ENCODE assay signal across 11 cellular contexts in the genomic region with DNA sequence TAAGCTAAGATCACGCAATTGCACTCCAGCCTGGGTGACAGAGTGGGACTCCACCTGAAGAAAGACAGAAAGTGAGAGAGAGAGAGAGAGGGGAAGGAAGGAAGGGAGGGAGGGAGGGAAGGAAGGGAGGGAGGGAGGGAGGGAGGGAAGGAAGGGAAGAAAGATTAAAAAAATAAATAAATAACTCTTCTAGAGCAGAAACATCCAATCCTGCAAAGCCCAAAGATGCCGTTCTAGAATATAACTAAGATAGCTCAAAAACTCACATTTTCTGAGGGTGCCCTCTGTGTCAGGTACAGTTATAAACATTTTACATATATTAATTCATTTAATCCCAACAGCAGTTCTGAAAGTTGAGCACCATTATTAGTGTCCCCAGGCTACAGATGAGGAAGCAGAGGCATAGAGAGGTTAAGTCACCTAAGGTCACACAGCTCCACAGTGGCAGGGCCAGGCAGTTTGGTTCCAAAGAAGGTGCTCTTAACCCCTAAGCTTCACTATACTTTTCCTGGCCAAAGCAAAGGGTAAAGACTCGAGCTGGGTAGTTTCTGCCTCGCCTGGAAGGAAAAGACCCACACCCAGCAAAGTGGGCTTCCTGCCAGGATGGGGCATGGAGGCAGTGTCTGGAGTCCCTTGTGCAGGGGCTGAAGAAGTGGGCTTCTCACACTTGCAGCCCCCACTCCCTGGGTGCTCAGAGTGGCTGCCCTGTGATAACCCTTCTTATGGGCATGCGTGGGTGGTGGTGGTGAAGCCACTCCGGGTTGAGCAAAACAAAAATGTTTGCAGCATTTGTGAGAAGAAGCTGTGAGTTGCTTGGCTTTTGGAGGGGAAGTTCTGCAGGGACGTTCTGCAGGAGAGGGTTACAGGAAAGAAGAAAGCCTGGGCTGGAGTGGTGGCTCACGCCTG. TPM values are rescaled to one million over a fixed set of nuclear protein-coding genes. Genes with fewer than 3 reads are reported as not detected.
DNase-seq lines count a peak whose midpoint lies in the region; ATAC-seq and TF ChIP-seq lines count a peak whose summit lies in the region.
"Had no signal": no experiment of that assay in that cellular context is flagged by ENCODE, and none has a peak within 500 bp of the region (broad histone marks: within the 10 kb centered on the region; RNA-seq: fewer than 3 reads in every experiment).

No MANE protein-coding gene starts in this region.

- H3K36me3 Mint-ChIP-seq in CD8-positive, alpha-beta T cell = peaks cover 26% of the 10 kb centered on the region
- H3K36me3 Mint-ChIP-seq in activated T-helper 2 cell treated with anti-CD3 and anti-CD28 coated beads, Interferon-gamma antibody, Interleukin-2, Interleukin-4, amounts not matched to agents 10 μg/mL and 5 μg/mL and 100 μg/mL, durations not matched to agents 14 hours and 24 hours and 36 hours (ENCODE audit: low read depth) = peaks cover 56% of the 10 kb centered on the region
- H3K36me3 Mint-ChIP-seq in natural killer cell treated with Interleukin-12 subunit alpha and Interleukin-12 subunit beta and Interleukin-15 and Interleukin-18, amount 100 ng/mL, for 72 hours = no peaks in the 10 kb centered on the region

- no peaks in the 10 kb centered on the region for H3K9me3 Mint-ChIP-seq in CD8-positive, alpha-beta T cell
- no peaks in the 10 kb centered on the region for H3K9me3 Mint-ChIP-seq in activated T-helper 2 cell treated with anti-CD3 and anti-CD28 coated beads, Interferon-gamma antibody, Interleukin-2, Interleukin-4, amounts not matched to agents 10 μg/mL and 5 μg/mL and 100 μg/mL, durations not matched to agents 14 hours and 24 hours and 36 hours
- no peaks in the 10 kb centered on the region for H3K9me3 Mint-ChIP-seq in natural killer cell treated with Interleukin-12 subunit alpha and Interleukin-12 subunit beta and Interleukin-15 and Interleukin-18, amount 100 ng/mL, for 72 hours

- peak overlapping the region; percentile 66 for H3K4me3 Mint-ChIP-seq in CD8-positive, alpha-beta T cell
- peak overlapping the region; percentile 27 for H3K4me3 Mint-ChIP-seq in activated T-helper 2 cell treated with anti-CD3 and anti-CD28 coated beads, Interferon-gamma antibody, Interleukin-2, Interleukin-4, amounts not matched to agents 10 μg/mL and 5 μg/mL and 100 μg/mL, durations not matched to agents 14 hours and 24 hours and 36 hours (ENCODE audit: low read depth)
- H3K4me3 Mint-ChIP-seq in natural killer cell treated with Interleukin-12 subunit alpha and Interleukin-12 subunit beta and Interleukin-15 and Interleukin-18, amount 100 ng/mL, for 72 hours = peak overlapping the region; percentile 82

- peak overlapping the region; percentile 88 for H3K27ac Mint-ChIP-seq in CD8-positive, alpha-beta T cell
- peak overlapping the region; percentile 82 for H3K27ac Mint-ChIP-seq in activated T-helper 2 cell treated with anti-CD3 and anti-CD28 coated beads, Interferon-gamma antibody, Interleukin-2, Interleukin-4, amounts not matched to agents 10 μg/mL and 5 μg/mL and 100 μg/mL, durations not matched to agents 14 hours and 24 hours and 36 hours
- H3K27ac Mint-ChIP-seq in natural killer cell treated with Interleukin-12 subunit alpha and Interleukin-12 subunit beta and Interleukin-15 and Interleukin-18, amount 100 ng/mL, for 72 hours = peak overlapping the region; percentile 79 to 87

- no peaks in the 10 kb centered on the region for H3K27me3 Mint-ChIP-seq in CD8-positive, alpha-beta T cell (ENCODE audit: low read depth)
- H3K27me3 Mint-ChIP-seq in activated T-helper 2 cell treated with anti-CD3 and anti-CD28 coated beads, Interferon-gamma antibody, Interleukin-2, Interleukin-4, amounts not matched to agents 10 μg/mL and 5 μg/mL and 100 μg/mL, durations not matched to agents 14 hours and 24 hours and 36 hours (ENCODE audit: low read depth) = no peaks in the 10 kb centered on the region
- no peaks in the 10 kb centered on the region for H3K27me3 Mint-ChIP-seq in natural killer cell treated with Interleukin-12 subunit alpha and Interleukin-12 subunit beta and Interleukin-15 and Interleukin-18, amount 100 ng/mL, for 72 hours

- ATAC-seq in CD8-positive, alpha-beta T cell = peak; percentile 24
- peak; percentile 76 to 83 for ATAC-seq in natural killer cell treated with Interleukin-12 subunit alpha and Interleukin-12 subunit beta and Interleukin-15 and Interleukin-18, amount 100 ng/mL, for 72 hours
- ATAC-seq in GM18907 (IDR thresholded peaks at IDR 0.05; ENCODE audit: unreplicated experiment) = no peak
- ATAC-seq in GM19351 (IDR thresholded peaks at IDR 0.05; ENCODE audit: unreplicated experiment) = no peak

- H3K4me1 ChIP-seq in CD8-positive, alpha-beta T cell (ENCODE audit: insufficient read depth, low read length) = peaks cover 75% of the 10 kb centered on the region
- H3K4me1 ChIP-seq: testis had no signal

- TF ChIP-seq CTCF in CD8-positive, alpha-beta T cell (IDR thresholded peaks at IDR 0.05) = no peak

- no peak overlapping the region for H3K4me3 ChIP-seq in CD8-positive, alpha-beta T cell (ENCODE audit: low read depth, low read length)
- H3K4me3 ChIP-seq: testis had no signal

- H3K9me3 ChIP-seq in CD8-positive, alpha-beta T cell (ENCODE audit: low read length) = no peaks in the 10 kb centered on the region
- H3K9me3 ChIP-seq: testis had no signal

- POLR2A ChIA-PET in CD8-positive, alpha-beta T cell (lab: Charles Lee) = interaction anchor here (1.1 to 4.0 kb wide), 11 partner anchors 10 to 83 kb away, joined by 3 to 91 read pairs (median 4); a partner anchor contains a TSS

- peaks cover 72% of the 10 kb centered on the region for H3K4me1 Mint-ChIP-seq in CD8-positive, alpha-beta T cell (ENCODE audit: low read depth)
- H3K4me1 Mint-ChIP-seq in activated T-helper 2 cell treated with anti-CD3 and anti-CD28 coated beads, Interferon-gamma antibody, Interleukin-2, Interleukin-4, amounts not matched to agents 10 μg/mL and 5 μg/mL and 100 μg/mL, durations not matched to agents 14 hours and 24 hours and 36 hours (ENCODE audit: low read depth) = peaks cover 51% of the 10 kb centered on the region
- peaks cover 44% of the 10 kb centered on the region in 2 donors for H3K4me1 Mint-ChIP-seq in natural killer cell treated with Interleukin-12 subunit alpha and Interleukin-12 subunit beta and Interleukin-15 and Interleukin-18, amount 100 ng/mL, for 72 hours (ENCODE audit: low read depth in 2 of 2)

- CTCF ChIA-PET in CD8-positive, alpha-beta T cell (lab: Charles Lee) = interaction anchor here (1.1 to 3.7 kb wide), 4 partner anchors 10 to 72 kb away, joined by 3 to 53 read pairs (median 6); no protein-coding TSS in a partner anchor

- DNase-seq in CD8-positive, alpha-beta T cell = peak in 3 of 7 experiments; percentile 26 to 60 (median 27)
- DNase-seq in Kasumi-1 (lab: John Stamatoyannopoulos, UW) = peak; percentile 60 to 61
- no peak for DNase-seq in activated T-helper 2 cell treated with anti-CD3 and anti-CD28 coated beads, Interferon-gamma antibody, Interleukin-2, Interleukin-4, amounts not matched to agents 10 μg/mL and 5 μg/mL and 100 μg/mL, durations not matched to agents 14 hours and 24 hours and 36 hours (ENCODE audit: low spot score)
- DNase-seq in natural killer cell treated with Interleukin-12 subunit alpha and Interleukin-12 subunit beta and Interleukin-15 and Interleukin-18, amount 100 ng/mL, for 72 hours (ENCODE audit: low spot score) = peak; percentile 76
- DNase-seq in NCI-H446 treated with DMSO at 0.1 percent for 48 hours (lab: John Stamatoyannopoulos, UW) = no peak
- DNase-seq in NCI-H2107 (lab: John Stamatoyannopoulos, UW) = no peak
- DNase-seq: NCI-H526 treated with DMSO at 0.1 percent for 48 hours, Right ventricle myocardium superior, testis had no signal

- no peak overlapping the region for H3K27ac ChIP-seq in CD8-positive, alpha-beta T cell (ENCODE audit: low read depth, low read length)
- H3K27ac ChIP-seq: testis had no signal

- H3K36me3 ChIP-seq in CD8-positive, alpha-beta T cell (ENCODE audit: insufficient read depth, low read length) = no peaks in the 10 kb centered on the region

- intact Hi-C loops in CD8-positive, alpha-beta T cell (cut with DNase I, micrococcal nuclease) = no loop called here
- intact Hi-C loops in activated T-helper 2 cell treated with anti-CD3 and anti-CD28 coated beads, Interferon-gamma antibody, Interleukin-2, Interleukin-4, amounts not matched to agents 10 μg/mL and 5 μg/mL and 100 μg/mL, durations not matched to agents 14 hours and 24 hours and 36 hours (cut with micrococcal nuclease) = no loop called here

- H3K27me3 ChIP-seq in CD8-positive, alpha-beta T cell (ENCODE audit: insufficient read depth, low read length) = no peaks in the 10 kb centered on the region
- H3K27me3 ChIP-seq: testis had no signal

RNA-seq across cellular contexts. Expression of a gene that starts 7.9 kb away (rescaled TPM):
- total RNA-seq in CD8-positive, alpha-beta T cell = 100 to 1,000 TPM; 200 to 214 TPM
- total RNA-seq in activated T-helper 2 cell treated with anti-CD3 and anti-CD28 coated beads, Interferon-gamma antibody, Interleukin-2, Interleukin-4, amounts not matched to agents 10 μg/mL and 5 μg/mL and 100 μg/mL, durations not matched to agents 14 hours and 24 hours and 36 hours = 184 and 189 TPM in 2 replicates
- 100 to 1,000 TPM; 273 to 444 TPM for total RNA-seq in natural killer cell treated with Interleukin-12 subunit alpha and Interleukin-12 subunit beta and Interleukin-15 and Interleukin-18, amount 100 ng/mL, for 72 hours

RNA-seq across cellular contexts. Expression of a gene that starts 54.9 kb away (rescaled TPM):
- 10 to 100 TPM; 10.7 to 11.5 TPM for total RNA-seq in CD8-positive, alpha-beta T cell
- 30.8 and 31.6 TPM in 2 replicates for total RNA-seq in activated T-helper 2 cell treated with anti-CD3 and anti-CD28 coated beads, Interferon-gamma antibody, Interleukin-2, Interleukin-4, amounts not matched to agents 10 μg/mL and 5 μg/mL and 100 μg/mL, durations not matched to agents 14 hours and 24 hours and 36 hours
- 10 to 100 TPM; 16.5 to 51.0 TPM for total RNA-seq in natural killer cell treated with Interleukin-12 subunit alpha and Interleukin-12 subunit beta and Interleukin-15 and Interleukin-18, amount 100 ng/mL, for 72 hours

Comparison
In these comparisons a context has a peak if more than half of its experiments do, and no peak if none do; other contexts are left out.
1. ATAC-seq: peak in CD8-positive, alpha-beta T cell (single experiment) and natural killer cell treated with Interleukin-12 subunit alpha and Interleukin-12 subunit beta and Interleukin-15 and Interleukin-18, amount 100 ng/mL, for 72 hours (2 of 2); none in GM18907 (single experiment) and GM19351 (single experiment).
2. DNase-seq: peak in Kasumi-1 (2 of 2) and natural killer cell treated with Interleukin-12 subunit alpha and Interleukin-12 subunit beta and Interleukin-15 and Interleukin-18, amount 100 ng/mL, for 72 hours (single experiment); none in activated T-helper 2 cell treated with anti-CD3 and anti-CD28 coated beads, Interferon-gamma antibody, Interleukin-2, Interleukin-4, amounts not matched to agents 10 μg/mL and 5 μg/mL and 100 μg/mL, durations not matched to agents 14 hours and 24 hours and 36 hours (single experiment), NCI-H446 treated with DMSO at 0.1 percent for 48 hours (single experiment) and NCI-H2107 (single experiment).
3. H3K4me3 Mint-ChIP-seq: peak in every context shown above with its lines; median percentile 82 in natural killer cell treated with Interleukin-12 subunit alpha and Interleukin-12 subunit beta and Interleukin-15 and Interleukin-18, amount 100 ng/mL, for 72 hours; 66 in CD8-positive, alpha-beta T cell; 27 in activated T-helper 2 cell treated with anti-CD3 and anti-CD28 coated beads, Interferon-gamma antibody, Interleukin-2, Interleukin-4, amounts not matched to agents 10 μg/mL and 5 μg/mL and 100 μg/mL, durations not matched to agents 14 hours and 24 hours and 36 hours.
4. Peak in every context shown above with its lines, with median percentiles within 50 percentile points of each other: H3K27ac Mint-ChIP-seq.